1 cellular context compared by ENCODE assay signal in genomic region chr1:153422450-153423068, GRCh38.
A peak's percentile ranks its signal among the peaks of the same experiment; 100 is the strongest.
TF ChIP-seq lines count a peak whose summit lies in the region.

No MANE protein-coding gene starts in this region.

TF ChIP-seq in H1, 55 proteins besides CTCF, POLR2A, EP300 and RAD21 (continued from another document):
- TF ChIP-seq E2F6 (IDR thresholded peaks at IDR 0.05): no peak
- TF ChIP-seq ZNF274 (IDR thresholded peaks at IDR 0.05; ENCODE audit: borderline replicate concordance, extremely low read depth, low read length): no peak
- peak; percentile 85 for TF ChIP-seq JUND (IDR thresholded peaks at IDR 0.05; ENCODE audit: low read length)
- TF ChIP-seq PHF8 (conservative IDR thresholded peaks at IDR 0.05; ENCODE audit: low read depth, low read length): no peak
- no peak for TF ChIP-seq TAF7 (optimal IDR thresholded peaks at IDR 0.05; ENCODE audit: borderline replicate concordance, low read depth, low read length)
- TF ChIP-seq KDM1A (IDR thresholded peaks at IDR 0.05; ENCODE audit: borderline replicate concordance, low read length): no peak
- TF ChIP-seq CTBP2 (IDR thresholded peaks at IDR 0.05; ENCODE audit: borderline replicate concordance, insufficient read depth, insufficient read length, low read length): no peak
- TF ChIP-seq, protein P1, sequence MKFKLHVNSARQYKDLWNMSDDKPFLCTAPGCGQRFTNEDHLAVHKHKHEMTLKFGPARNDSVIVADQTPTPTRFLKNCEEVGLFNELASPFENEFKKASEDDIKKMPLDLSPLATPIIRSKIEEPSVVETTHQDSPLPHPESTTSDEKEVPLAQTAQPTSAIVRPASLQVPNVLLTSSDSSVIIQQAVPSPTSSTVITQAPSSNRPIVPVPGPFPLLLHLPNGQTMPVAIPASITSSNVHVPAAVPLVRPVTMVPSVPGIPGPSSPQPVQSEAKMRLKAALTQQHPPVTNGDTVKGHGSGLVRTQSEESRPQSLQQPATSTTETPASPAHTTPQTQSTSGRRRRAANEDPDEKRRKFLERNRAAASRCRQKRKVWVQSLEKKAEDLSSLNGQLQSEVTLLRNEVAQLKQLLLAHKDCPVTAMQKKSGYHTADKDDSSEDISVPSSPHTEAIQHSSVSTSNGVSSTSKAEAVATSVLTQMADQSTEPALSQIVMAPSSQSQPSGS (IDR thresholded peaks at IDR 0.05; ENCODE audit: low read length): 0 out of 2 replicates have a peak, but pooled peaks have one; percentile 60
- TF ChIP-seq YY1 (IDR thresholded peaks at IDR 0.05; ENCODE audit: low read depth, low read length): no peak
- TF ChIP-seq JUN (IDR thresholded peaks at IDR 0.05; ENCODE audit: low read depth, low read length): 0 out of 2 replicates have a peak, but pooled peaks have one; percentile 41
- no peak for TF ChIP-seq MAX (IDR thresholded peaks at IDR 0.05)
- TF ChIP-seq HDAC6 (IDR thresholded peaks at IDR 0.05; ENCODE audit: low read depth, low read length): no peak
- TF ChIP-seq KDM4A (IDR thresholded peaks at IDR 0.05; ENCODE audit: low read depth, low read length, severe bottlenecking): no peak
- TF ChIP-seq POU5F1 (IDR thresholded peaks at IDR 0.05; ENCODE audit: low read depth, low read length): no peak
- TF ChIP-seq KDM5A (IDR thresholded peaks at IDR 0.05; ENCODE audit: low read length): no peak
- TF ChIP-seq SIN3A (conservative IDR thresholded peaks at IDR 0.05 in 1 of 2, IDR thresholded peaks at IDR 0.05 in 1 of 2; ENCODE audit: low read depth in 1 of 2, low read length in 2 of 2): peak; percentile 41 to 83; a peak in 1 of 4 replicates
- TF ChIP-seq CHD7 (IDR thresholded peaks at IDR 0.05; ENCODE audit: insufficient replicate concordance, low read length): no peak
- no peak for TF ChIP-seq FOSL1 (IDR thresholded peaks at IDR 0.05; ENCODE audit: insufficient read depth, low read depth, low read length)
- no peak for TF ChIP-seq SRF (IDR thresholded peaks at IDR 0.05; ENCODE audit: low read depth, low read length)
- no peak for TF ChIP-seq CBX5 (IDR thresholded peaks at IDR 0.05; ENCODE audit: low read depth, low read length)
- TF ChIP-seq SP4 (IDR thresholded peaks at IDR 0.05; ENCODE audit: low read length): no peak
- TF ChIP-seq ASH2L (IDR thresholded peaks at IDR 0.05; ENCODE audit: low read length): no peak
- TF ChIP-seq TBP (IDR thresholded peaks at IDR 0.05; ENCODE audit: low read depth, low read length): no peak
- TF ChIP-seq CEBPB (IDR thresholded peaks at IDR 0.05; ENCODE audit: low read depth, low read length): no peak
- no peak for TF ChIP-seq GTF2F1 (IDR thresholded peaks at IDR 0.05; ENCODE audit: borderline replicate concordance, low read depth, low read length)
- TF ChIP-seq CHD2 (IDR thresholded peaks at IDR 0.05; ENCODE audit: low read length): no peak
- TF ChIP-seq EGR1 (IDR thresholded peaks at IDR 0.05; ENCODE audit: borderline replicate concordance, low read depth, low read length): no peak
- no peak for TF ChIP-seq SP1 (IDR thresholded peaks at IDR 0.05; ENCODE audit: low read depth, low read length)
